In genomic region chr9:89638897-89639296, GRCh38 we compare ENCODE assay signal across 24 cellular contexts. TPM values are rescaled to one million over a fixed set of nuclear protein-coding genes. Genes with fewer than 3 reads are reported as not detected.
DNase-seq lines count a peak whose midpoint lies in the region; ATAC-seq, FAIRE-seq and TF ChIP-seq lines count a peak whose summit lies in the region.
"Had no signal": no experiment of that assay in that cellular context is flagged by ENCODE, and none has a peak within 500 bp of the region (broad histone marks: within the 10 kb centered on the region; RNA-seq: fewer than 3 reads in every experiment).

No MANE protein-coding gene starts in this region.

- no peak overlapping the region for H4K5ac ChIP-seq in H1 (ENCODE audit: insufficient read length, low read depth, low read length)

- H2BK12ac ChIP-seq in H1 (ENCODE audit: low read depth, low read length): no peak overlapping the region

- H2BK15ac ChIP-seq in H1 (ENCODE audit: low read length): no peak overlapping the region

- no peak overlapping the region for H4K8ac ChIP-seq in H1 (ENCODE audit: extremely low read depth, insufficient read depth, low read length)

- peaks cover 6% of the 10 kb centered on the region for H3K27me3 Mint-ChIP-seq in endodermal cell (ENCODE audit: insufficient read depth)
- H3K27me3 Mint-ChIP-seq in activated CD8-positive, alpha-beta memory T cell treated with anti-CD3 and anti-CD28 coated beads, Interleukin-2, amount 10 ng/mL, durations not matched to agents 7 days and 5 days: peaks cover 23% of the 10 kb centered on the region
- H3K27me3 Mint-ChIP-seq: T-helper 17 cell had no signal

- no peaks in the 10 kb centered on the region for H3K9me3 ChIP-seq in H1 (ENCODE audit: insufficient read depth in 2 of 2, low read depth in 1 of 2, low read length in 1 of 2)
- no peaks in the 10 kb centered on the region for H3K9me3 ChIP-seq in upper lobe of right lung
- H3K9me3 ChIP-seq in adrenal gland (replicated peaks in 1 of 3): no peaks in the 10 kb centered on the region
- no peaks in the 10 kb centered on the region for H3K9me3 ChIP-seq in endodermal cell (ENCODE audit: control insufficient read depth, low read length)
- H3K9me3 ChIP-seq: MG63 had no signal

- no peaks in the 10 kb centered on the region for H3K9me3 Mint-ChIP-seq in endodermal cell
- H3K9me3 Mint-ChIP-seq in activated CD8-positive, alpha-beta memory T cell treated with anti-CD3 and anti-CD28 coated beads, Interleukin-2, amount 10 ng/mL, durations not matched to agents 7 days and 5 days (ENCODE audit: low read depth): no peaks in the 10 kb centered on the region
- H3K9me3 Mint-ChIP-seq: activated naive CD4-positive, alpha-beta T cell treated with anti-CD3 and anti-CD28 coated beads, Interleukin-2, amount 50 U/mL, for 72 hours; CD4-positive, CD25-positive, alpha-beta regulatory T cell; nephron; type B pancreatic cell had no signal

- POLR2A ChIA-PET in H1 (lab: Charles Lee; ENCODE audit: partially characterized antibody): interaction anchor here (0.8 to 2.9 kb wide), 2 partner anchors 16 to 34 kb away, joined by 3 to 10 read pairs; partner anchors contain the start of gene GADD45G

- H3K4me1 Mint-ChIP-seq in endodermal cell: peaks cover 29% of the 10 kb centered on the region
- no peaks in the 10 kb centered on the region for H3K4me1 Mint-ChIP-seq in activated CD8-positive, alpha-beta memory T cell treated with anti-CD3 and anti-CD28 coated beads, Interleukin-2, amount 10 ng/mL, durations not matched to agents 7 days and 5 days
- H3K4me1 Mint-ChIP-seq: CD4-positive, CD25-positive, alpha-beta regulatory T cell had no signal

- H4K91ac ChIP-seq in H1 (replicated peaks; ENCODE audit: insufficient read length, low read length): no peak overlapping the region

- H3K23me2 ChIP-seq in H1 (ENCODE audit: low read depth, low read length): no peaks in the 10 kb centered on the region

- DNase-seq in H1 (ENCODE audit: low read depth in 1 of 2, low spot score in 2 of 2): no peak
- DNase-seq in sciatic nerve (ENCODE audit: low spot score): no peak
- no peak for DNase-seq in upper lobe of right lung
- no peak for DNase-seq in adrenal gland
- no peak for DNase-seq in endodermal cell
- DNase-seq in activated CD8-positive, alpha-beta memory T cell treated with anti-CD3 and anti-CD28 coated beads, Interleukin-2, amount 10 ng/mL, durations not matched to agents 7 days and 5 days: no peak
- DNase-seq: activated CD4-positive, alpha-beta T cell treated with anti-CD3 and anti-CD28 coated beads for 4 hours; CD4-positive, CD25-positive, alpha-beta regulatory T cell; DMS 273 treated with DMSO at 0.1 percent for 48 hours; effector memory CD4-positive, alpha-beta T cell; H7; kidney glomerular epithelial cell; NCI-H1436 treated with DMSO at 0.1 percent for 48 hours; NCI-H510A treated with DMSO at 0.1 percent for 48 hours; NK-92 treated with Interleukin-12 subunit alpha and Interleukin-12 subunit beta, amount 100 ng/mL, for 24 hours; stimulated activated CD4-positive, alpha-beta T cell treated with anti-CD3 and anti-CD28 coated beads, Interleukin-2, amount 100 ng/mL, for 48 hours; stimulated activated naive CD4-positive, alpha-beta T cell; T-helper 17 cell had no signal

- H3K4ac ChIP-seq in H1 (replicated peaks; ENCODE audit: insufficient read length, low read depth, low read length): no peak overlapping the region

- no peak overlapping the region for H2BK5ac ChIP-seq in H1 (ENCODE audit: low read depth, low read length)

- no peak overlapping the region for H2AK5ac ChIP-seq in H1 (ENCODE audit: low read depth, low read length)

- intact Hi-C loops in sciatic nerve (cut with DNase I) (no loop called here), upper lobe of right lung (cut with DNase I) (no loop called here), adrenal gland (cut with DNase I) (no loop called here)

- CTCF ChIA-PET in H1 (lab: Charles Lee; ENCODE audit: partially characterized antibody): interaction anchor here (0.7 to 2.7 kb wide), 10 partner anchors 9 to 174 kb away, joined by 3 to 11 read pairs (median 4); no protein-coding TSS in a partner anchor
- CTCF ChIA-PET in activated CD8-positive, alpha-beta memory T cell treated with anti-CD3 and anti-CD28 coated beads, Interleukin-2, amount 10 ng/mL, durations not matched to agents 7 days and 5 days (lab: Charles Lee): interaction anchor here (1.4 kb wide), 1 partner anchor 19 kb away, joined by 3 read pairs; no protein-coding TSS in a partner anchor

- peak overlapping the region; percentile 24; the same call in 1 of the 2 replicates for H3K18ac ChIP-seq in H1 (ENCODE audit: extremely low read depth, low read length)

- no peaks in the 10 kb centered on the region for H3K36me3 Mint-ChIP-seq in endodermal cell (ENCODE audit: low read depth)
- H3K36me3 Mint-ChIP-seq in activated CD8-positive, alpha-beta memory T cell treated with anti-CD3 and anti-CD28 coated beads, Interleukin-2, amount 10 ng/mL, durations not matched to agents 7 days and 5 days: no peaks in the 10 kb centered on the region
- H3K36me3 Mint-ChIP-seq: activated naive CD4-positive, alpha-beta T cell treated with anti-CD3 and anti-CD28 coated beads, Interleukin-2, amount 50 U/mL, for 72 hours; CD4-positive, CD25-positive, alpha-beta regulatory T cell; type B pancreatic cell had no signal

- H3K79me1 ChIP-seq in H1 (ENCODE audit: low read depth, low read length): no peaks in the 10 kb centered on the region

- H3K79me2 ChIP-seq in H1 (ENCODE audit: control insufficient read depth in 1 of 2, insufficient read depth in 2 of 2, low read length in 2 of 2): no peaks in the 10 kb centered on the region

- no peaks in the 10 kb centered on the region for H3K27me3 ChIP-seq in H1 (replicated peaks in 1 of 4; ENCODE audit: control insufficient read depth in 3 of 4, extremely low read depth in 1 of 4, insufficient read depth in 3 of 4, low read length in 3 of 4)
- H3K27me3 ChIP-seq in layer of hippocampus (ENCODE audit: control insufficient read depth, insufficient read depth, low read length): no peaks in the 10 kb centered on the region
- H3K27me3 ChIP-seq in upper lobe of right lung: no peaks in the 10 kb centered on the region
- H3K27me3 ChIP-seq in adrenal gland: no peaks in the 10 kb centered on the region
- no peaks in the 10 kb centered on the region for H3K27me3 ChIP-seq in endodermal cell (ENCODE audit: control insufficient read depth, insufficient read depth, low read length, poor library complexity, severe bottlenecking)
- H3K27me3 ChIP-seq: MG63 had no signal

- WGBS in H1 (ENCODE audit: extremely low coverage in 1 of 2, insufficient coverage in 1 of 2, insufficient read length in 1 of 2, insufficient replicate concordance in 2 of 2, low coverage in 1 of 2, low lambda C conversion rate in 2 of 2, missing lambda C conversion rate in 1 of 2), 2 experiments: 92% methylated on average over 5 of the region's 5 CpGs; no CpG with 5 or more reads in 1 of the 2 experiments
- 80 to 92% (median 90%) methylated on average over 5 of the region's 5 CpGs for WGBS in adrenal gland, 4 donors
- 91 to 97% methylated on average over 5 of the region's 5 CpGs for WGBS in endodermal cell (ENCODE audit: insufficient coverage in 1 of 2, insufficient read length in 1 of 2), 2 experiments

- H3K56ac ChIP-seq in H1 (replicated peaks; ENCODE audit: insufficient read length, low read depth, low read length): no peak overlapping the region

- TF ChIP-seq CTCF in H1 (IDR thresholded peaks at IDR 0.05; ENCODE audit: control extremely low read depth in 1 of 3, insufficient read depth in 1 of 3, low read depth in 1 of 3, low read length in 3 of 3): no peak
- TF ChIP-seq CTCF in upper lobe of right lung (IDR thresholded peaks at IDR 0.05): no peak
- no peak for TF ChIP-seq CTCF in adrenal gland (IDR thresholded peaks at IDR 0.05)
- no peak for TF ChIP-seq CTCF in endodermal cell (conservative IDR thresholded peaks at IDR 0.05)

- no peak overlapping the region for H2BK120ac ChIP-seq in H1 (replicated peaks; ENCODE audit: low read depth, low read length)

- ATAC-seq in sciatic nerve (peak; percentile 45), upper lobe of right lung (no peak)
- no peak for ATAC-seq in activated CD8-positive, alpha-beta memory T cell treated with anti-CD3 and anti-CD28 coated beads, Interleukin-2, amount 10 ng/mL, durations not matched to agents 7 days and 5 days
- ATAC-seq: activated naive CD4-positive, alpha-beta T cell treated with anti-CD3 and anti-CD28 coated beads, Interleukin-2, amount 50 U/mL, for 72 hours; Panc1; T-helper 17 cell had no signal

- H2BK20ac ChIP-seq in H1 (ENCODE audit: low read length): peak overlapping the region; percentile 23; the same call in 1 of the 2 replicates

- H3K4me1 ChIP-seq in H1 (replicated peaks in 1 of 4; ENCODE audit: control insufficient read depth in 3 of 4, insufficient read depth in 4 of 4, low read length in 3 of 4): peaks cover 0 to 5% (median 0%) of the 10 kb centered on the region in 4 experiments; a peak in 4 of 7 replicates
- H3K4me1 ChIP-seq in upper lobe of right lung: peaks cover 28% of the 10 kb centered on the region
- peaks cover 11 to 22% of the 10 kb centered on the region in 2 donors for H3K4me1 ChIP-seq in adrenal gland (replicated peaks in 1 of 2)
- H3K4me1 ChIP-seq in endodermal cell (ENCODE audit: control insufficient read depth, insufficient read depth, low read length): peaks cover 22% of the 10 kb centered on the region

- H3K4me2 ChIP-seq in H1 (ENCODE audit: insufficient read depth in 1 of 2, low read depth in 2 of 2, low read length in 2 of 2): no peak overlapping the region

- TF ChIP-seq RAD21 in H1 (IDR thresholded peaks at IDR 0.05 in 1 of 2, conservative IDR thresholded peaks at IDR 0.05 in 1 of 2; ENCODE audit: low read depth in 2 of 2, low read length in 2 of 2): no peak

- H3K27ac Mint-ChIP-seq in endodermal cell: no peak overlapping the region
- H3K27ac Mint-ChIP-seq in activated CD8-positive, alpha-beta memory T cell treated with anti-CD3 and anti-CD28 coated beads, Interleukin-2, amount 10 ng/mL, durations not matched to agents 7 days and 5 days: no peak overlapping the region
- H3K27ac Mint-ChIP-seq: activated naive CD4-positive, alpha-beta T cell treated with anti-CD3 and anti-CD28 coated beads, Interleukin-2, amount 50 U/mL, for 72 hours; T-helper 17 cell; type B pancreatic cell had no signal

- H3K9ac ChIP-seq in H1 (replicated peaks in 1 of 4; ENCODE audit: extremely low read depth in 1 of 4, low read depth in 3 of 4, low read length in 3 of 4): no peak overlapping the region
- H3K9ac ChIP-seq in endodermal cell (ENCODE audit: extremely low read depth, low read length, poor library complexity, severe bottlenecking): no peak overlapping the region

- no peak overlapping the region for H3K27ac ChIP-seq in H1 (ENCODE audit: low read depth, low read length)
- H3K27ac ChIP-seq in layer of hippocampus (ENCODE audit: low read depth, low read length): peak overlapping the region; percentile 8
- peak overlapping the region; percentile 56 for H3K27ac ChIP-seq in upper lobe of right lung
- H3K27ac ChIP-seq in adrenal gland: peak overlapping the region in 1 of 5 donors; percentile 67
- H3K27ac ChIP-seq in endodermal cell (ENCODE audit: low read depth, low read length): no peak overlapping the region

- no peak for TF ChIP-seq POLR2A in H1 (IDR thresholded peaks at IDR 0.05; ENCODE audit: control extremely low read depth in 1 of 2, low read depth in 2 of 2, low read length in 2 of 2)
- TF ChIP-seq POLR2A in adrenal gland (IDR thresholded peaks at IDR 0.05): no peak

- no peak overlapping the region for H3K4me3 ChIP-seq in H1 (ENCODE audit: extremely low read depth in 1 of 4, insufficient read depth in 2 of 4, low read depth in 3 of 4, low read length in 4 of 4)
- no peak overlapping the region for H3K4me3 ChIP-seq in upper lobe of right lung
- no peak overlapping the region for H3K4me3 ChIP-seq in adrenal gland
- H3K4me3 ChIP-seq in endodermal cell (ENCODE audit: low read length): no peak overlapping the region
- H3K4me3 ChIP-seq: MG63 had no signal

- no peaks in the 10 kb centered on the region for H4K20me1 ChIP-seq in H1 (replicated peaks in 1 of 2; ENCODE audit: control insufficient read depth in 1 of 2, insufficient read depth in 2 of 2, low read length in 2 of 2)

- no peak overlapping the region for H3K14ac ChIP-seq in H1 (ENCODE audit: insufficient read length)

- no peak overlapping the region for H3K4me3 Mint-ChIP-seq in endodermal cell
- H3K4me3 Mint-ChIP-seq in activated CD8-positive, alpha-beta memory T cell treated with anti-CD3 and anti-CD28 coated beads, Interleukin-2, amount 10 ng/mL, durations not matched to agents 7 days and 5 days: no peak overlapping the region
- H3K4me3 Mint-ChIP-seq: CD4-positive, CD25-positive, alpha-beta regulatory T cell; T-helper 17 cell; type B pancreatic cell had no signal

- H3K23ac ChIP-seq in H1 (ENCODE audit: insufficient read length): no peak overlapping the region

- no peak for FAIRE-seq in H1 (lab: Jason Lieb, UNC)

- no peak overlapping the region for H2AFZ ChIP-seq in H1 (ENCODE audit: low read length)

- no peak for TF ChIP-seq EP300 in H1 (IDR thresholded peaks at IDR 0.05; ENCODE audit: borderline replicate concordance in 1 of 2, low read depth in 2 of 2, low read length in 2 of 2)

- H3K36me3 ChIP-seq in H1 (ENCODE audit: control insufficient read depth in 2 of 4, insufficient read depth in 4 of 4, low read length in 3 of 4) (no peaks in the 10 kb centered on the region), upper lobe of right lung (no peaks in the 10 kb centered on the region), adrenal gland (replicated peaks in 1 of 2) (no peaks in the 10 kb centered on the region), endodermal cell (ENCODE audit: control insufficient read depth, insufficient read depth, low read length) (no peaks in the 10 kb centered on the region)
- H3K36me3 ChIP-seq: MG63 had no signal

RNA-seq across cellular contexts. Expression of gene GADD45G, which starts 34.1 kb away (rescaled TPM):
- total RNA-seq in H1 (2021; fragmentation: NEBNext Ultra II Directional; extraction: Animal tissue kit (Norgen Biotek cat#: 25700)): 7.0 and 9.2 TPM in 2 replicates
- 11.4 and 20.7 TPM in 2 replicates for polyA plus RNA-seq in H1 (2011; rRNA removed)
- 9.8 TPM for polyA plus RNA-seq in H1 (2011; cell fraction: cytosol; rRNA removed)
- polyA plus RNA-seq in H1 (2011; cell fraction: nucleus; rRNA removed): 16.9 TPM
- polyA plus RNA-seq in H1 (2012, experiment 1 of 2): 5.2 to 17.2 TPM (median 11.3 TPM) in 4 replicates
- polyA plus RNA-seq in H1 (2012, experiment 2 of 2): 4.4 TPM
- 7.4 TPM for polyA plus RNA-seq in H1 (2013, experiment 1 of 2)
- 5.6 TPM for polyA plus RNA-seq in H1 (2013, experiment 2 of 2)
- polyA minus RNA-seq in H1 (2011; rRNA and poly(A)+ RNA removed): 1.5 and 2.4 TPM in 2 replicates
- 3.4 TPM for polyA minus RNA-seq in H1 (2011; cell fraction: cytosol; rRNA and poly(A)+ RNA removed)
- polyA minus RNA-seq in H1 (2011; cell fraction: nucleus; rRNA and poly(A)+ RNA removed): 9.3 TPM
- total RNA-seq in sciatic nerve: 3.5 TPM
- 19.8 TPM for total RNA-seq in upper lobe of right lung
- total RNA-seq in adrenal gland: 100 to 1,000 TPM in 4 of 8 donors, 10 to 100 TPM in 4; 33.7 to 180 (median 93.3) TPM
- polyA plus RNA-seq in adrenal gland: 100 to 1,000 TPM in 2 of 3 donors, 1 to 10 TPM in 1; 3.3 to 294 (median 190) TPM
- 1 to 10 TPM; 5.1 to 9.6 TPM for total RNA-seq in endodermal cell
- 66.1 TPM for polyA plus RNA-seq in endodermal cell (2013, experiment 1 of 2)
- polyA plus RNA-seq in endodermal cell (2013, experiment 2 of 2): 58.2 TPM
- total RNA-seq in activated CD8-positive, alpha-beta memory T cell treated with anti-CD3 and anti-CD28 coated beads, Interleukin-2, amount 10 ng/mL, durations not matched to agents 7 days and 5 days: 10 to 100 TPM; 12.9 to 38.5 TPM

Comparison
In these comparisons a context has a peak if more than half of its experiments do, and no peak if none do; other contexts are left out.
1. H3K27ac ChIP-seq: peak in layer of hippocampus (single experiment) and upper lobe of right lung (single experiment); none in H1 (single experiment) and endodermal cell (single experiment).